13 cellular contexts compared by ENCODE assay signal in the genomic region with DNA sequence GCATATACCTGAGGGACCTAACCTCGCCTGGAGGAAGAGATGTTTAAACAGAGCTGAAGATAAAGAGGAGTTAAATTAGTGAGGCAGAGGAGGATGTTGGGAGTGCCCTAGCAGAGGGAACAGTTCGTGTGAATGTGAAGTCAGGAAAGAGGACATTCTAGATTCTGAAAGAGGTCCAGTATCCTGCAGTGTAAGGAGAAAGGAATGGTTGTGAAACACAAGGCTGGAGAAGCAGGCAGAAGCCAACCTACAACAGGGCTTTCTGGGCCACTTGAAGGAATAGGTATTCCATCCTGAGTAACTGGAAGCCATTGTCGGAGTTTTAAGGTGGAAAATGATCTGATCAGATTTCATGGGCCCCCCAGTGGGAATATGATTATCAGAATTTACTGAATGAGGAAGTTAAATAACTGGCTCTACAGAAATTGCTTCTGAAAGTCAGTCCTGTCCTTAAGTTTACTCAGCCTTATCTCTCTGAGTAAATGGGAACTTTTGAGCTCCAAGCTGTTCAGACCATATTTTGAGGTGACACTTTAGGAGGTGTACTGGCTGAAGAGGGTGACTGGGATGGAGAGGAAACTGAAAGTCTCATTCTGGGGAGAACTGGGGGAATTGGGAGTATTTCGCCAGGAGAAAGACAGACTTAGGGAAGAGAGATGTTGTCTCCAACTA. TPM values are rescaled to one million over a fixed set of nuclear protein-coding genes. Genes with fewer than 3 reads are reported as not detected.
DNase-seq lines count a peak whose midpoint lies in the region; ATAC-seq and TF ChIP-seq lines count a peak whose summit lies in the region.
"Had no signal": no experiment of that assay in that cellular context is flagged by ENCODE, and none has a peak within 500 bp of the region (broad histone marks: within the 10 kb centered on the region; RNA-seq: fewer than 3 reads in every experiment).

No MANE protein-coding gene starts in this region.

- TSS peak; percentile 23 for BruUV-seq in Panc1 (replicated peaks; lab: Mats Ljungman, UMichigan)

- H3K36me3 ChIP-seq in Panc1 (ENCODE audit: control insufficient read depth, insufficient read depth, low read length) = no peaks in the 10 kb centered on the region
- no peaks in the 10 kb centered on the region for H3K36me3 ChIP-seq in MM.1S (replicated peaks; ENCODE audit: insufficient read depth, low read length)
- H3K36me3 ChIP-seq in ascending aorta = peaks cover 8 to 28% of the 10 kb centered on the region in 2 donors
- H3K36me3 ChIP-seq: neural progenitor cell had no signal

- H3K4me2 ChIP-seq in MM.1S (ENCODE audit: low read depth, low read length) = no peak overlapping the region
- H3K4me2 ChIP-seq: neural progenitor cell had no signal

- TF ChIP-seq CTCF in Panc1 (IDR thresholded peaks at IDR 0.05) (no peak), MM.1S (IDR thresholded peaks at IDR 0.05; ENCODE audit: low read length) (no peak), ascending aorta (IDR thresholded peaks at IDR 0.05) (no peak)

- H3K4me1 ChIP-seq in Panc1 (ENCODE audit: control insufficient read depth, insufficient read depth, low read length) = no peaks in the 10 kb centered on the region
- peaks cover 4% of the 10 kb centered on the region; the same call in 1 of the 2 replicates for H3K4me1 ChIP-seq in MM.1S (ENCODE audit: low read length)
- H3K4me1 ChIP-seq in ascending aorta = no peaks in the 10 kb centered on the region
- H3K4me1 ChIP-seq: neural progenitor cell, SJCRH30 had no signal

- intact Hi-C loops in Panc1 (cut with micrococcal nuclease; ENCODE audit: unreplicated experiment) (no loop called here), ascending aorta (cut with DNase I) (no loop called here)

- H3F3A ChIP-seq in MM.1S (ENCODE audit: insufficient read depth, low read length) = no peaks in the 10 kb centered on the region

- ATAC-seq in GM18868 (IDR thresholded peaks at IDR 0.05; ENCODE audit: unreplicated experiment) (peak; percentile 17), Panc1 (no peak), HG03457 (IDR thresholded peaks at IDR 0.05; ENCODE audit: unreplicated experiment) (no peak)
- ATAC-seq: CD8-positive, alpha-beta T cell had no signal

- POLR2A ChIA-PET in Panc1 (lab: Charles Lee) = interaction anchor here (0.7 kb wide), 1 partner anchor 25 kb away, joined by 3 read pairs; no protein-coding TSS in a partner anchor

- H3K79me2 ChIP-seq in MM.1S (ENCODE audit: low read length) = no peaks in the 10 kb centered on the region

- in situ Hi-C loops in Panc1 (cut with HindIII; ENCODE audit: low pct_unique_long_range_greater_than_20kb, low sequenced_read_pairs) = no loop called here

- H3K27ac ChIP-seq in Panc1 (ENCODE audit: low read length) (no peak overlapping the region), MM.1S (ENCODE audit: low read length) (no peak overlapping the region), ascending aorta (no peak overlapping the region)
- H3K27ac ChIP-seq: neural progenitor cell, SJCRH30 had no signal

- no peaks in the 10 kb centered on the region for H3K9me3 ChIP-seq in Panc1 (ENCODE audit: control insufficient read depth, insufficient read depth, low read depth, low read length)
- H3K9me3 ChIP-seq in MM.1S (replicated peaks; ENCODE audit: insufficient read depth, low read length) = no peaks in the 10 kb centered on the region
- no peaks in the 10 kb centered on the region for H3K9me3 ChIP-seq in ascending aorta
- H3K9me3 ChIP-seq: SJCRH30 had no signal

- no peaks in the 10 kb centered on the region for H4K20me1 ChIP-seq in MM.1S (ENCODE audit: insufficient read depth, low read length)

- H3K9me2 ChIP-seq in MM.1S (replicated peaks; ENCODE audit: insufficient read depth, low read length) = no peaks in the 10 kb centered on the region

- CTCF ChIA-PET in Panc1 (lab: Charles Lee) = no interaction called here

- H3K27me3 ChIP-seq in Panc1 (ENCODE audit: control insufficient read depth, insufficient read depth, low read length) (no peaks in the 10 kb centered on the region), MM.1S (replicated peaks; ENCODE audit: insufficient read depth, low read length) (no peaks in the 10 kb centered on the region), ascending aorta (no peaks in the 10 kb centered on the region)
- H3K27me3 ChIP-seq: neural progenitor cell, SJCRH30 had no signal

- H3K9ac ChIP-seq in MM.1S (ENCODE audit: low read length) = no peak overlapping the region
- H3K9ac ChIP-seq: neural progenitor cell had no signal

- no peak overlapping the region for H2AFZ ChIP-seq in MM.1S (ENCODE audit: low read length)
- H2AFZ ChIP-seq: neural progenitor cell had no signal

- no peak overlapping the region for H3K4me3 ChIP-seq in Panc1 (ENCODE audit: low read depth in 2 of 2, low read length in 2 of 2)
- H3K4me3 ChIP-seq in MM.1S (ENCODE audit: low read length) = no peak overlapping the region
- no peak overlapping the region for H3K4me3 ChIP-seq in ascending aorta
- H3K4me3 ChIP-seq: neural progenitor cell, SJCRH30 had no signal

- peak; percentile 29 for DNase-seq in AG08395 (ENCODE audit: low spot score)
- no peak for DNase-seq in Panc1 (ENCODE audit: low read depth, low spot score)
- DNase-seq in fibroblast of peridontal ligament (ENCODE audit: extremely low read depth) = peak; percentile 27
- DNase-seq in MM.1S = no peak
- no peak for DNase-seq in ascending aorta (ENCODE audit: low spot score in 2 of 2)
- no peak for DNase-seq in effector CD8-positive, alpha-beta T cell (lab: John Stamatoyannopoulos, UW)
- DNase-seq: activated CD4-positive, alpha-beta T cell treated with anti-CD3 and anti-CD28 coated beads for 4 hours; CD8-positive, alpha-beta T cell; SJCRH30; stimulated activated CD4-positive, alpha-beta T cell treated with anti-CD3 and anti-CD28 coated beads, Interleukin-12 subunit alpha, Interleukin-12 subunit beta, amount 100 ng/mL, for 4 hours had no signal

RNA-seq across cellular contexts. Expression of gene FAAH, which starts 24.4 kb away (rescaled TPM):
- 25.9 TPM for total RNA-seq in Panc1 (2021; ENCODE audit: unreplicated experiment)
- polyA plus RNA-seq in Panc1 (2012; ENCODE audit: insufficient read length) = 25.5 TPM
- total RNA-seq in ascending aorta = 6.0 TPM

RNA-seq across cellular contexts. Expression of gene NSUN4, which starts 29.1 kb away (rescaled TPM):
- total RNA-seq in Panc1 (2021; ENCODE audit: unreplicated experiment) = 23.6 TPM
- 16.2 TPM for polyA plus RNA-seq in Panc1 (2012; ENCODE audit: insufficient read length)
- total RNA-seq in ascending aorta = 6.1 TPM

Comparison
In these comparisons a context has a peak if more than half of its experiments do, and no peak if none do; other contexts are left out.
1. DNase-seq: peak in AG08395 (single experiment) and fibroblast of peridontal ligament (single experiment); none in Panc1 (single experiment), MM.1S (single experiment), ascending aorta (0 of 2) and effector CD8-positive, alpha-beta T cell (single experiment).